Comparison of ENCODE assay signal across 11 cellular contexts in genomic region chr9:128104171-128104618, GRCh38. TPM values are rescaled to one million over a fixed set of nuclear protein-coding genes. Genes with fewer than 3 reads are reported as not detected.
DNase-seq lines count a peak whose midpoint lies in the region; ATAC-seq and TF ChIP-seq lines count a peak whose summit lies in the region.
"Had no signal": no experiment of that assay in that cellular context is flagged by ENCODE, and none has a peak within 500 bp of the region (broad histone marks: within the 10 kb centered on the region; RNA-seq: fewer than 3 reads in every experiment).

No MANE protein-coding gene starts in this region.

- H3K9me3 ChIP-seq in KOPT-K1 (ENCODE audit: insufficient read depth, low read length, poor library complexity, severe bottlenecking): no peaks in the 10 kb centered on the region
- H3K9me3 ChIP-seq in body of pancreas: no peaks in the 10 kb centered on the region
- no peaks in the 10 kb centered on the region for H3K9me3 ChIP-seq in suprapubic skin
- H3K9me3 ChIP-seq: BE2C had no signal

- H3K4me1 ChIP-seq in body of pancreas: peaks cover 72% of the 10 kb centered on the region
- H3K4me1 ChIP-seq in suprapubic skin: peaks cover 32% of the 10 kb centered on the region

- H3K36me3 ChIP-seq in KOPT-K1 (ENCODE audit: insufficient read depth, low read length): peaks cover 86% of the 10 kb centered on the region
- H3K36me3 ChIP-seq in body of pancreas (replicated peaks in 1 of 2; ENCODE audit: insufficient read depth in 1 of 2, low read depth in 2 of 2): peaks cover 21 to 32% of the 10 kb centered on the region in 2 donors
- peaks cover 71% of the 10 kb centered on the region for H3K36me3 ChIP-seq in suprapubic skin

- ATAC-seq in body of pancreas (peak; percentile 75), HG02938 (IDR thresholded peaks at IDR 0.05; ENCODE audit: unreplicated experiment) (no peak)

- WGBS in body of pancreas, 2 donors: 3 to 14% methylated on average over 4 to 6 of the region's 6 CpGs
- WGBS in suprapubic skin: 0% methylated on average over 1 of the region's 6 CpGs

- intact Hi-C loops in body of pancreas (cut with DNase I): no loop called here

- H3K27ac ChIP-seq in KOPT-K1 (ENCODE audit: low read depth, low read length, poor library complexity, severe bottlenecking) (peak overlapping the region; percentile 99), body of pancreas (peak overlapping the region; percentile 88 to 98 (median 94)), suprapubic skin (no peak overlapping the region)

- H3K4me3 ChIP-seq in body of pancreas (no peak overlapping the region), suprapubic skin (no peak overlapping the region)

- DNase-seq in A172 (ENCODE audit: low spot score) (peak; percentile 45), body of pancreas (peak; percentile 88 to 96 (median 92)), mucosa of gallbladder (ENCODE audit: low spot score) (peak; percentile 91), suprapubic skin (ENCODE audit: low spot score in 2 of 2) (no peak)
- DNase-seq in stimulated activated CD4-positive, alpha-beta T cell treated with anti-CD3 and anti-CD28 coated beads, Interleukin-2, amount 100 ng/mL, for 48 hours: no peak
- no peak for DNase-seq in activated naive CD4-positive, alpha-beta T cell treated with Interleukin-2 at 50 U/mL for 16 hours
- DNase-seq: BE2C, SIG-M5 had no signal

- no peak for TF ChIP-seq EP300 in suprapubic skin (IDR thresholded peaks at IDR 0.05)

- TF ChIP-seq CTCF in body of pancreas (IDR thresholded peaks at IDR 0.05) (peak in 2 of 7 experiments; percentile 18 to 29), suprapubic skin (IDR thresholded peaks at IDR 0.05) (no peak)

- peak in 2 of 3 donors; percentile 62 to 68 for TF ChIP-seq POLR2A in body of pancreas (IDR thresholded peaks at IDR 0.05)
- TF ChIP-seq POLR2A in suprapubic skin (IDR thresholded peaks at IDR 0.05): no peak

- H3K27me3 ChIP-seq in body of pancreas (no peaks in the 10 kb centered on the region), suprapubic skin (no peaks in the 10 kb centered on the region)
- H3K27me3 ChIP-seq: BE2C had no signal

RNA-seq across cellular contexts. Expression of gene PTGES2, which starts 23.3 kb away (rescaled TPM):
- total RNA-seq in A172 (2014; rRNA removed; shearing (Covaris generic)): 84.2 and 87.7 TPM in 2 replicates
- total RNA-seq in body of pancreas (100 to 1,000 TPM in 1 of 2 donors, 10 to 100 TPM in 1; 55.8 to 145 TPM), mucosa of gallbladder (61.5 TPM), suprapubic skin (10 to 100 TPM; 47.4 to 76.0 (median 55.9) TPM)

RNA-seq across cellular contexts. Expression of gene SLC25A25, which starts 36.2 kb away (rescaled TPM):
- 27.8 and 32.7 TPM in 2 replicates for total RNA-seq in A172 (2014; rRNA removed; shearing (Covaris generic))
- total RNA-seq in body of pancreas (10 to 100 TPM; 31.4 to 36.6 TPM), mucosa of gallbladder (77.7 TPM), suprapubic skin (100 to 1,000 TPM in 1 of 4 donors, 10 to 100 TPM in 3; 37.9 to 106 (median 66.5) TPM)

RNA-seq across cellular contexts. Expression of gene NAIF1, which starts 37.1 kb away (rescaled TPM):
- 14.1 and 15.7 TPM in 2 replicates for total RNA-seq in A172 (2014; rRNA removed; shearing (Covaris generic))
- total RNA-seq in body of pancreas (1 to 10 TPM; 1.3 to 4.9 TPM), mucosa of gallbladder (12.0 TPM), suprapubic skin (10 to 100 TPM in 3 of 4 donors, 1 to 10 TPM in 1; 9.6 to 14.7 (median 12.6) TPM)

RNA-seq across cellular contexts. Expression of gene LCN2, which starts 45.1 kb away (rescaled TPM):
- total RNA-seq in A172 (2014; rRNA removed; shearing (Covaris generic)): 0.14 and 1.1 TPM in 2 replicates
- total RNA-seq in body of pancreas (10 to 100 TPM in 1 of 2 donors, 1 to 10 TPM in 1; 4.9 to 24.6 TPM), mucosa of gallbladder (85.5 TPM), suprapubic skin (10 to 100 TPM in 2 of 4 donors, 1 to 10 TPM in 2; 6.0 to 45.7 (median 22.3) TPM)
- total RNA-seq: activated CD4-positive, alpha-beta T cell treated with anti-CD3 and anti-CD28 coated beads, Interleukin-2, amount 10 ng/mL, durations not matched to agents 7 days and 5 days had no signal

RNA-seq across cellular contexts. Expression of gene BBLN, which starts 55.9 kb away (rescaled TPM):
- total RNA-seq in A172 (2014; rRNA removed; shearing (Covaris generic)): 146 and 238 TPM in 2 replicates
- total RNA-seq in body of pancreas: 100 to 1,000 TPM; 113 to 129 TPM
- total RNA-seq in mucosa of gallbladder: 75.4 TPM
- total RNA-seq in suprapubic skin: 100 to 1,000 TPM; 157 to 345 (median 224) TPM

Comparison
In these comparisons a context has a peak if more than half of its experiments do, and no peak if none do; other contexts are left out.
1. DNase-seq: peak in A172 (single experiment), body of pancreas (4 of 4) and mucosa of gallbladder (single experiment); none in stimulated activated CD4-positive, alpha-beta T cell treated with anti-CD3 and anti-CD28 coated beads, Interleukin-2, amount 100 ng/mL, for 48 hours (0 of 2), activated naive CD4-positive, alpha-beta T cell treated with Interleukin-2 at 50 U/mL for 16 hours (single experiment) and suprapubic skin (0 of 2).
2. POLR2A ChIP-seq: peak in body of pancreas (2 of 3); none in suprapubic skin (0 of 2).